Comparison of ENCODE assay signal across 27 cellular contexts in the genomic region with DNA sequence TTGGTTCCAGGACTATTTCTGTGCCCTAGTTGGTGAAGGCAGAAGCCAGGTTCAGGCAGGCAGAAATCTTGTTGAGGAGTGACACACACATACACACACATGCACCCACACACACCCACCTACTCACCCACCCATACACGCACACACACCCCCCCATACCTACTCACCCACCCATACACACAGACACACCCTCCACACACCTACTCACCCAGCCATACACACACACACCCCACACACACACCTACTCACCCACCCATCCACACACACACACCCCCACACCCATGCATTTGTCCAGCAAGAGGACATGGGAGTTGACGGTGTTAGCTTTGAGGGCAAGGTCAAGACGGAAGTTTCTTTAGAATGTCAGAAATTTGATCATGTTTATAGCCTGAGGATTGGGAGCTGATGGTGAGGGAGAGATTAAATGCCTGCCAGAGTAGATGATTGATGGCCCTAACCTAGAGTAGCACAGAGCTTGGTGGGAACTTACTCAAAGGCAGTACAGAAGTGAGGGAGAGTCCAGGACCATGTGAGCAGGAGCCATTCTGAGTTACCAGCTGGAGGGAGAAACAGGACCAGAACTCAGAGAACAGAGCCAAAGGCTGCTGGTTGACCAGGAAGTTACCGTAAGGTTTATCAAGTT.
DNase-seq lines count a peak whose midpoint lies in the region; ATAC-seq and TF ChIP-seq lines count a peak whose summit lies in the region.
"Had no signal": no experiment of that assay in that cellular context is flagged by ENCODE, and none has a peak within 500 bp of the region (broad histone marks: within the 10 kb centered on the region; RNA-seq: fewer than 3 reads in every experiment).

No MANE protein-coding gene starts in this region.

- intact Hi-C loops in Calu3 (cut with micrococcal nuclease; ENCODE audit: unreplicated experiment) (loop anchor here (2.0 kb wide), 1 partner anchor 30 kb away; no protein-coding TSS in a partner anchor), PC-9 (cut with micrococcal nuclease; ENCODE audit: unreplicated experiment) (loop anchor here (1.0 kb wide), 1 partner anchor 8 kb away; no protein-coding TSS in a partner anchor)

- DNase-seq in Calu3 (peak; percentile 46), PC-9 (peak; percentile 60 to 95), iris pigment epithelial cell (ENCODE audit: low read depth) (peak; percentile 6), KG1 (lab: John Stamatoyannopoulos, UW) (no peak), GOT3 (lab: John Stamatoyannopoulos, UW) (no peak), superior temporal gyrus (ENCODE audit: extremely low spot score) (no peak)
- DNase-seq: ACHN; activated CD4-positive, CD25-positive, alpha-beta regulatory T cell; activated CD8-positive, alpha-beta T cell treated with anti-CD3 and anti-CD28 coated beads, Interleukin-2, amount 10 ng/mL, durations not matched to agents 7 days and 5 days; activated T-cell treated with anti-CD3 and anti-CD28 coated beads, Interleukin-2, amount 50 U/mL, for 72 hours; brain microvascular endothelial cell; DMS53; naive thymus-derived CD4-positive, alpha-beta T cell; NCI-H1417; NCI-H774; PC-3; stimulated activated CD4-positive, alpha-beta T cell treated with anti-CD3 and anti-CD28 coated beads, Interleukin-12 subunit alpha, Interleukin-12 subunit beta, amount 100 ng/mL, for 4 hours; upper lobe of left lung had no signal

- H3K4me1 Mint-ChIP-seq in Calu3 (ENCODE audit: low read depth, unreplicated experiment), result peaks cover 28% of the 10 kb centered on the region
- H3K4me1 Mint-ChIP-seq: GM23338; stimulated activated memory B cell treated with anti-CD40 and anti-IgM and Interleukin-4, amounts not matched to agents 10 μg/mL and 1 μg/mL and 100 μg/mL, for 72 hours had no signal

- H3K79me2 ChIP-seq in PC-9 (ENCODE audit: low read depth), result no peaks in the 10 kb centered on the region; the same call in 1 of the 2 replicates
- H3K79me2 ChIP-seq in parathyroid adenoma, result peaks cover 12% of the 10 kb centered on the region

- H3K27me3 ChIP-seq in PC-9 (ENCODE audit: insufficient read depth, low read depth) (no peaks in the 10 kb centered on the region), parathyroid adenoma (ENCODE audit: control insufficient read depth, insufficient read depth, low read length) (no peaks in the 10 kb centered on the region)
- H3K27me3 ChIP-seq: brain microvascular endothelial cell, upper lobe of left lung had no signal

- CTCF ChIA-PET in Calu3 (lab: Charles Lee) (interaction anchor here (0.9 to 2.4 kb wide), 4 partner anchors 11 to 53 kb away, joined by 3 to 13 read pairs (median 6); no protein-coding TSS in a partner anchor), PC-9 (lab: Charles Lee) (interaction anchor here (1.7 kb wide), 1 partner anchor 29 kb away, joined by 5 read pairs; no protein-coding TSS in a partner anchor)

- H3K4me3 Mint-ChIP-seq in Calu3 (ENCODE audit: low read depth, unreplicated experiment), result no peak overlapping the region
- H3K4me3 Mint-ChIP-seq: activated CD8-positive, alpha-beta T cell treated with anti-CD3 and anti-CD28 coated beads, Interleukin-2, amount 10 ng/mL, durations not matched to agents 7 days and 5 days; activated naive CD8-positive, alpha-beta T cell; activated T-cell treated with anti-CD3 and anti-CD28 coated beads, Interleukin-2, amount 50 U/mL, for 72 hours; dendritic cell treated with granulocyte-macrophage colony-stimulating factor and Interleukin-4, amounts not matched to agents 40 ng/mL and 50 ng/mL, for 4 days; GM23338; naive thymus-derived CD4-positive, alpha-beta T cell; stimulated activated memory B cell treated with anti-CD40 and anti-IgM and Interleukin-4, amounts not matched to agents 10 μg/mL and 1 μg/mL and 100 μg/mL, for 72 hours had no signal

- H3K4me2 ChIP-seq in PC-9, result peak overlapping the region; percentile 64
- peak overlapping the region; percentile 58 for H3K4me2 ChIP-seq in parathyroid adenoma (ENCODE audit: low read length)
- H3K4me2 ChIP-seq: GM23338 had no signal

- ATAC-seq in HG02938 (IDR thresholded peaks at IDR 0.05; ENCODE audit: unreplicated experiment), result no peak
- ATAC-seq: activated CD8-positive, alpha-beta T cell treated with anti-CD3 and anti-CD28 coated beads, Interleukin-2, amount 10 ng/mL, durations not matched to agents 7 days and 5 days; activated T-cell treated with anti-CD3 and anti-CD28 coated beads, Interleukin-2, amount 50 U/mL, for 72 hours; GM23338; naive thymus-derived CD4-positive, alpha-beta T cell; PC-3; stimulated activated memory B cell treated with anti-CD40 and anti-IgM and Interleukin-4, amounts not matched to agents 10 μg/mL and 1 μg/mL and 100 μg/mL, for 72 hours had no signal

- no peaks in the 10 kb centered on the region for H3K9me2 ChIP-seq in PC-9 (ENCODE audit: insufficient read depth)

- no peaks in the 10 kb centered on the region for H3K36me3 ChIP-seq in PC-9 (ENCODE audit: low read depth)
- no peaks in the 10 kb centered on the region for H3K36me3 ChIP-seq in parathyroid adenoma (ENCODE audit: control insufficient read depth, insufficient read depth, low read length)
- H3K36me3 ChIP-seq: brain microvascular endothelial cell, upper lobe of left lung had no signal

- H3K4me1 ChIP-seq in PC-9 (replicated peaks; ENCODE audit: insufficient read depth) (peaks cover 71% of the 10 kb centered on the region), parathyroid adenoma (peaks cover 47% of the 10 kb centered on the region)

- POLR2A ChIA-PET in PC-9 (lab: Charles Lee; ENCODE audit: unreplicated experiment), result interaction anchor here (0.6 to 0.7 kb wide), 2 partner anchors 300 to 373 kb away, joined by 3 to 6 read pairs; no protein-coding TSS in a partner anchor

- no TSS peak for BruUV-seq in Calu3 (replicated peaks; lab: Mats Ljungman, UMichigan)
- no TSS peak for BruUV-seq in PC-9 (replicated peaks; lab: Mats Ljungman, UMichigan)

- no peaks in the 10 kb centered on the region for H3K9me3 Mint-ChIP-seq in Calu3 (ENCODE audit: low read depth, unreplicated experiment)
- H3K9me3 Mint-ChIP-seq: activated T-cell treated with anti-CD3 and anti-CD28 coated beads, Interleukin-2, amount 50 U/mL, for 72 hours; dendritic cell treated with granulocyte-macrophage colony-stimulating factor and Interleukin-4, amounts not matched to agents 40 ng/mL and 50 ng/mL, for 4 days; GM23338; naive thymus-derived CD4-positive, alpha-beta T cell; stimulated activated memory B cell treated with anti-CD40 and anti-IgM and Interleukin-4, amounts not matched to agents 10 μg/mL and 1 μg/mL and 100 μg/mL, for 72 hours had no signal

- H3K4me3 ChIP-seq in PC-9 (peak overlapping the region; percentile 13; the same call in 1 of the 2 replicates), parathyroid adenoma (ENCODE audit: low read depth, low read length) (no peak overlapping the region)
- H3K4me3 ChIP-seq: GM23338, upper lobe of left lung had no signal

- no peak overlapping the region for H3K27ac Mint-ChIP-seq in Calu3 (ENCODE audit: unreplicated experiment)
- H3K27ac Mint-ChIP-seq: activated CD8-positive, alpha-beta T cell treated with anti-CD3 and anti-CD28 coated beads, Interleukin-2, amount 10 ng/mL, durations not matched to agents 7 days and 5 days; activated naive CD8-positive, alpha-beta T cell; activated T-cell treated with anti-CD3 and anti-CD28 coated beads, Interleukin-2, amount 50 U/mL, for 72 hours; dendritic cell treated with granulocyte-macrophage colony-stimulating factor and Interleukin-4, amounts not matched to agents 40 ng/mL and 50 ng/mL, for 4 days; GM23338; naive thymus-derived CD4-positive, alpha-beta T cell; progenitor cell of endocrine pancreas; stimulated activated memory B cell treated with anti-CD40 and anti-IgM and Interleukin-4, amounts not matched to agents 10 μg/mL and 1 μg/mL and 100 μg/mL, for 72 hours had no signal

- peaks cover 7% of the 10 kb centered on the region for H3K36me3 Mint-ChIP-seq in Calu3 (ENCODE audit: insufficient read depth, unreplicated experiment)

- no peaks in the 10 kb centered on the region for H3K27me3 Mint-ChIP-seq in Calu3 (ENCODE audit: unreplicated experiment)
- H3K27me3 Mint-ChIP-seq: activated naive CD8-positive, alpha-beta T cell; dendritic cell treated with granulocyte-macrophage colony-stimulating factor and Interleukin-4, amounts not matched to agents 40 ng/mL and 50 ng/mL, for 4 days; progenitor cell of endocrine pancreas; stimulated activated memory B cell treated with anti-CD40 and anti-IgM and Interleukin-4, amounts not matched to agents 10 μg/mL and 1 μg/mL and 100 μg/mL, for 72 hours had no signal

- H4K20me1 ChIP-seq in PC-9 (ENCODE audit: insufficient read depth), result no peaks in the 10 kb centered on the region

- peaks cover 46% of the 10 kb centered on the region for H3F3A ChIP-seq in PC-9 (ENCODE audit: insufficient read depth, low read depth)

- H3K9me3 ChIP-seq in PC-9 (ENCODE audit: insufficient read depth, low read depth) (no peaks in the 10 kb centered on the region), parathyroid adenoma (ENCODE audit: control insufficient read depth, low read length) (no peaks in the 10 kb centered on the region)
- H3K9me3 ChIP-seq: upper lobe of left lung had no signal

- no peak overlapping the region for H3K9ac ChIP-seq in parathyroid adenoma

- H2AFZ ChIP-seq in PC-9 (no peak overlapping the region), parathyroid adenoma (no peak overlapping the region)
- H2AFZ ChIP-seq: GM23338 had no signal

- peak overlapping the region; percentile 94 for H3K27ac ChIP-seq in PC-9
- H3K27ac ChIP-seq in parathyroid adenoma, result peak overlapping the region; percentile 81
- H3K27ac ChIP-seq: C4-2B, HL-60 had no signal

- TF ChIP-seq CTCF in Calu3 (IDR thresholded peaks at IDR 0.05; ENCODE audit: unreplicated experiment) (no peak), PC-9 (conservative IDR thresholded peaks at IDR 0.05) (no peak), parathyroid adenoma (IDR thresholded peaks at IDR 0.05) (no peak)

Comparison
In these comparisons a context has a peak if more than half of its experiments do, and no peak if none do; other contexts are left out.
1. DNase-seq: peak in Calu3 (single experiment), PC-9 (2 of 2) and iris pigment epithelial cell (single experiment); none in KG1 (single experiment), GOT3 (single experiment) and superior temporal gyrus (single experiment).